Comparison of ENCODE assay signal across 8 cellular contexts in genomic region chr6:34657307-34657978, GRCh38. TPM values are rescaled to one million over a fixed set of nuclear protein-coding genes. Genes with fewer than 3 reads are reported as not detected.
DNase-seq lines count a peak whose midpoint lies in the region; ATAC-seq and TF ChIP-seq lines count a peak whose summit lies in the region.

No MANE protein-coding gene starts in this region.

- H3K4me3 ChIP-seq in gastroesophageal sphincter: peak overlapping the region; percentile 48 to 77

- no peak for ATAC-seq in activated CD4-positive, alpha-beta T cell treated with anti-CD3 and anti-CD28 coated beads for 36 hours
- ATAC-seq in activated T-helper 17 cell treated with anti-CD3 and anti-CD28 coated beads, Interleukin-2, amount 50 U/mL, for 72 hours (replicated peaks): peak; percentile 6
- ATAC-seq in gastroesophageal sphincter (peak; percentile 83), HG02981 (IDR thresholded peaks at IDR 0.05; ENCODE audit: unreplicated experiment) (no peak)

- peak overlapping the region; percentile 58 for H3K4me3 Mint-ChIP-seq in activated CD4-positive, alpha-beta T cell treated with anti-CD3 and anti-CD28 coated beads for 36 hours
- H3K4me3 Mint-ChIP-seq in activated T-helper 17 cell treated with anti-CD3 and anti-CD28 coated beads, Interleukin-2, amount 50 U/mL, for 72 hours: peak overlapping the region; percentile 79

- H3K27me3 Mint-ChIP-seq in activated CD4-positive, alpha-beta T cell treated with anti-CD3 and anti-CD28 coated beads for 36 hours: no peaks in the 10 kb centered on the region
- no peaks in the 10 kb centered on the region for H3K27me3 Mint-ChIP-seq in activated T-helper 17 cell treated with anti-CD3 and anti-CD28 coated beads, Interleukin-2, amount 50 U/mL, for 72 hours

- no peak for TF ChIP-seq EP300 in gastroesophageal sphincter (IDR thresholded peaks at IDR 0.05)

- no peak for TF ChIP-seq POLR2A in gastroesophageal sphincter (IDR thresholded peaks at IDR 0.05)

- peak overlapping the region; percentile 85 to 100 (median 91) for H3K27ac ChIP-seq in gastroesophageal sphincter

- no peaks in the 10 kb centered on the region for H3K27me3 ChIP-seq in gastroesophageal sphincter

- CTCF ChIA-PET in activated CD4-positive, alpha-beta T cell treated with anti-CD3 and anti-CD28 coated beads for 36 hours (lab: Charles Lee): interaction anchor here (1.4 to 2.5 kb wide), 2 partner anchors 15 to 99 kb away, joined by 4 to 15 read pairs; partner anchors contain the start of gene SNRPC

- H3K36me3 Mint-ChIP-seq in activated CD4-positive, alpha-beta T cell treated with anti-CD3 and anti-CD28 coated beads for 36 hours (ENCODE audit: low read depth): peaks cover 16% of the 10 kb centered on the region
- H3K36me3 Mint-ChIP-seq in activated T-helper 17 cell treated with anti-CD3 and anti-CD28 coated beads, Interleukin-2, amount 50 U/mL, for 72 hours (ENCODE audit: low read depth): peaks cover 24% of the 10 kb centered on the region

- intact Hi-C loops in activated CD4-positive, alpha-beta T cell treated with anti-CD3 and anti-CD28 coated beads for 36 hours (cut with DNase I, micrococcal nuclease): loop anchor here in 1 of 2 experiments (10.0 kb wide), 1 partner anchor 227 kb away; the partner anchor contains the start of genes ANKS1A and TAF11

- peak overlapping the region; percentile 90 for H3K27ac Mint-ChIP-seq in activated CD4-positive, alpha-beta T cell treated with anti-CD3 and anti-CD28 coated beads for 36 hours
- H3K27ac Mint-ChIP-seq in activated T-helper 17 cell treated with anti-CD3 and anti-CD28 coated beads, Interleukin-2, amount 50 U/mL, for 72 hours: peak overlapping the region; percentile 83

- WGBS in gastroesophageal sphincter (ENCODE audit: low coverage in 1 of 2), 2 donors: 0% methylated on average over 1 to 2 of the region's 2 CpGs

- no peak for DNase-seq in activated CD4-positive, alpha-beta T cell treated with anti-CD3 and anti-CD28 coated beads for 36 hours
- no peak for DNase-seq in activated CD4-positive, alpha-beta T cell treated with anti-CD3 and anti-CD28 coated beads, Interleukin-2, amount 50 U/mL, for 48 hours
- peak; percentile 37 for DNase-seq in NCI-H146 treated with DMSO at 0.1 percent for 48 hours (lab: John Stamatoyannopoulos, UW; ENCODE audit: unreplicated experiment)
- peak; percentile 85 for DNase-seq in pons (ENCODE audit: low spot score)
- no peak for DNase-seq in OCI-M2 (lab: John Stamatoyannopoulos, UW; ENCODE audit: unreplicated experiment)

- H3K36me3 ChIP-seq in gastroesophageal sphincter: peaks cover 0 to 10% of the 10 kb centered on the region in 2 donors

- no peak for TF ChIP-seq CTCF in gastroesophageal sphincter (IDR thresholded peaks at IDR 0.05)

- H3K4me1 Mint-ChIP-seq in activated CD4-positive, alpha-beta T cell treated with anti-CD3 and anti-CD28 coated beads for 36 hours: peaks cover 59% of the 10 kb centered on the region
- H3K4me1 Mint-ChIP-seq in activated T-helper 17 cell treated with anti-CD3 and anti-CD28 coated beads, Interleukin-2, amount 50 U/mL, for 72 hours: peaks cover 36% of the 10 kb centered on the region

- no peaks in the 10 kb centered on the region for H3K9me3 ChIP-seq in gastroesophageal sphincter

- POLR2A ChIA-PET in activated CD4-positive, alpha-beta T cell treated with anti-CD3 and anti-CD28 coated beads for 36 hours (lab: Charles Lee): interaction anchor here (1.1 to 1.8 kb wide), 3 partner anchors 15 to 99 kb away, joined by 3 to 14 read pairs (median 11); partner anchors contain the start of genes ILRUN and SNRPC

- H3K4me1 ChIP-seq in gastroesophageal sphincter: peaks cover 17 to 47% (median 20%) of the 10 kb centered on the region in 3 donors

- no peaks in the 10 kb centered on the region for H3K9me3 Mint-ChIP-seq in activated CD4-positive, alpha-beta T cell treated with anti-CD3 and anti-CD28 coated beads for 36 hours (ENCODE audit: low read depth)
- H3K9me3 Mint-ChIP-seq in activated T-helper 17 cell treated with anti-CD3 and anti-CD28 coated beads, Interleukin-2, amount 50 U/mL, for 72 hours: no peaks in the 10 kb centered on the region

RNA-seq across cellular contexts. Expression of gene ILRUN, which starts 39.1 kb away (rescaled TPM):
- total RNA-seq in activated CD4-positive, alpha-beta T cell treated with anti-CD3 and anti-CD28 coated beads for 36 hours: 10 to 100 TPM; 56.2 to 66.9 TPM
- 10 to 100 TPM; 58.2 to 65.8 TPM for total RNA-seq in activated T-helper 17 cell treated with anti-CD3 and anti-CD28 coated beads, Interleukin-2, amount 50 U/mL, for 72 hours
- 100 to 1,000 TPM in 1 of 4 donors, 10 to 100 TPM in 3; 84.4 to 116 (median 96.6) TPM for total RNA-seq in gastroesophageal sphincter

Comparison
In these comparisons a context has a peak if more than half of its experiments do, and no peak if none do; other contexts are left out.
1. ATAC-seq: peak in activated T-helper 17 cell treated with anti-CD3 and anti-CD28 coated beads, Interleukin-2, amount 50 U/mL, for 72 hours (single experiment) and gastroesophageal sphincter (single experiment); none in activated CD4-positive, alpha-beta T cell treated with anti-CD3 and anti-CD28 coated beads for 36 hours (single experiment) and HG02981 (single experiment).
2. DNase-seq: peak in NCI-H146 treated with DMSO at 0.1 percent for 48 hours (single experiment) and pons (single experiment); none in activated CD4-positive, alpha-beta T cell treated with anti-CD3 and anti-CD28 coated beads for 36 hours (single experiment), activated CD4-positive, alpha-beta T cell treated with anti-CD3 and anti-CD28 coated beads, Interleukin-2, amount 50 U/mL, for 48 hours (0 of 2) and OCI-M2 (single experiment).